ENCODE assay signal across 1 cellular context in genomic region chr13:110010433-110011135, GRCh38.
TF ChIP-seq lines count a peak whose summit lies in the region.

No MANE protein-coding gene starts in this region.

TF ChIP-seq in GM23338, 12 proteins besides CTCF, POLR2A, EP300 and RAD21 (continued from another document):
- TF ChIP-seq ZNF114 (CRISPR knock-in tag; IDR thresholded peaks at IDR 0.05), result no peak
- TF ChIP-seq EZH2phosphoT487 (IDR thresholded peaks at IDR 0.05; ENCODE audit: unreplicated experiment), result no peak
- TF ChIP-seq ZNF462 (CRISPR knock-in tag; IDR thresholded peaks at IDR 0.05), result no peak
TF ChIP-seq in GM23338: peak in this region for 0.
